ENCODE assay signal across 21 cellular contexts in genomic region chr1:7561936-7562728, GRCh38.
A peak's percentile ranks its signal among the peaks of the same experiment; 100 is the strongest.
DNase-seq lines count a peak whose midpoint lies in the region; ATAC-seq, FAIRE-seq and TF ChIP-seq lines count a peak whose summit lies in the region.
"Had no signal": no experiment of that assay in that cellular context is flagged by ENCODE, and none has a peak within 500 bp of the region (broad histone marks: within the 10 kb centered on the region; RNA-seq: fewer than 3 reads in every experiment).

No MANE protein-coding gene starts in this region.

- CTCF ChIA-PET in RWPE1 (lab: Yijun Ruan, JAX): no interaction called here
- CTCF ChIA-PET in activated CD4-positive, alpha-beta memory T cell treated with anti-CD3 and anti-CD28 coated beads for 36 hours (lab: Charles Lee): interaction anchor here (0.6 kb wide), 1 partner anchor 128 kb away, joined by 3 read pairs; no protein-coding TSS in a partner anchor

- no peak overlapping the region for H3K4me3 ChIP-seq in GM23338
- peak overlapping the region; percentile 41 for H3K4me3 ChIP-seq in Karpas-422 (ENCODE audit: low read length)
- no peak overlapping the region for H3K4me3 ChIP-seq in kidney (ENCODE audit: low read length in 2 of 2)
- H3K4me3 ChIP-seq in parathyroid adenoma (ENCODE audit: low read depth, low read length): no peak overlapping the region
- H3K4me3 ChIP-seq: MG63, SJCRH30 had no signal

- H3K4me3 Mint-ChIP-seq in GM23338: no peak overlapping the region
- H3K4me3 Mint-ChIP-seq in activated CD4-positive, alpha-beta memory T cell treated with anti-CD3 and anti-CD28 coated beads for 36 hours: no peak overlapping the region
- H3K4me3 Mint-ChIP-seq: CD4-positive, alpha-beta memory T cell; H9; HFFc6 had no signal

- peaks cover 2% of the 10 kb centered on the region; the same call in 1 of the 3 replicates for H3K4me1 Mint-ChIP-seq in GM23338
- H3K4me1 Mint-ChIP-seq in activated CD4-positive, alpha-beta memory T cell treated with anti-CD3 and anti-CD28 coated beads for 36 hours (ENCODE audit: low read depth): no peaks in the 10 kb centered on the region
- H3K4me1 Mint-ChIP-seq: CD4-positive, alpha-beta memory T cell had no signal

- TF ChIP-seq CTCF in GM23338 (conservative IDR thresholded peaks at IDR 0.05; ENCODE audit: low read depth in 2 of 2) (no peak), kidney (IDR thresholded peaks at IDR 0.05; ENCODE audit: borderline replicate concordance, extremely low read depth, insufficient read depth) (no peak), parathyroid adenoma (IDR thresholded peaks at IDR 0.05) (no peak), RWPE1 (conservative IDR thresholded peaks at IDR 0.05; ENCODE audit: low read depth) (no peak)

- peaks cover 8% of the 10 kb centered on the region for H3K27me3 Mint-ChIP-seq in GM23338 (ENCODE audit: insufficient read depth, low read depth, poor library complexity)
- peaks cover 2% of the 10 kb centered on the region for H3K27me3 Mint-ChIP-seq in activated CD4-positive, alpha-beta memory T cell treated with anti-CD3 and anti-CD28 coated beads for 36 hours

- no peak for DNase-seq in GM23338 (ENCODE audit: low spot score)
- peak; percentile 74 for DNase-seq in Karpas-422
- DNase-seq in kidney: peak; percentile 29
- no peak for DNase-seq in NOMO-1 treated with DMSO at 0.1 percent for 48 hours (lab: John Stamatoyannopoulos, UW; ENCODE audit: unreplicated experiment)
- DNase-seq in RWPE1 (ENCODE audit: low spot score): no peak
- no peak for DNase-seq in activated CD4-positive, alpha-beta memory T cell treated with anti-CD3 and anti-CD28 coated beads for 36 hours
- DNase-seq in ecto neural progenitor cell (ENCODE audit: low spot score): no peak
- DNase-seq: C1 segment of cervical spinal cord; Caco-2; CD4-positive, alpha-beta memory T cell; HFFc6; KBM-7; NCI-H1105 treated with DMSO at 0.1 percent for 48 hours; NCI-H2029; NCI-H226; NCI-H510A; SJCRH30 had no signal

- H3K27ac Mint-ChIP-seq in GM23338: peak overlapping the region; percentile 59; the same call in 1 of the 2 replicates
- no peak overlapping the region for H3K27ac Mint-ChIP-seq in activated CD4-positive, alpha-beta memory T cell treated with anti-CD3 and anti-CD28 coated beads for 36 hours
- H3K27ac Mint-ChIP-seq: CD4-positive, alpha-beta memory T cell; H9; HFFc6 had no signal

- intact Hi-C loops in kidney (cut with DNase I): no loop called here
- intact Hi-C loops in activated CD4-positive, alpha-beta memory T cell treated with anti-CD3 and anti-CD28 coated beads for 36 hours (cut with micrococcal nuclease): no loop called here

- H3K4me1 ChIP-seq in GM23338 (ENCODE audit: insufficient read depth) (no peaks in the 10 kb centered on the region), Karpas-422 (ENCODE audit: low read length) (peaks cover 65% of the 10 kb centered on the region), kidney (ENCODE audit: control insufficient read depth in 1 of 2, insufficient read depth in 1 of 2, low read depth in 1 of 2, low read length in 2 of 2) (peaks cover 0 to 2% of the 10 kb centered on the region in 2 donors), parathyroid adenoma (peaks cover 13% of the 10 kb centered on the region)
- H3K4me1 ChIP-seq: Caco-2 had no signal

- POLR2A ChIA-PET in RWPE1 (lab: Yijun Ruan, JAX; ENCODE audit: low non-redundant PET): no interaction called here
- POLR2A ChIA-PET in activated CD4-positive, alpha-beta memory T cell treated with anti-CD3 and anti-CD28 coated beads for 36 hours (lab: Charles Lee): no interaction called here

- H3K36me3 ChIP-seq in GM23338 (ENCODE audit: insufficient read depth) (no peaks in the 10 kb centered on the region), Karpas-422 (ENCODE audit: insufficient read depth, low read length) (no peaks in the 10 kb centered on the region), kidney (ENCODE audit: control insufficient read depth in 1 of 2, insufficient read depth in 2 of 2, low read length in 2 of 2) (no peaks in the 10 kb centered on the region), parathyroid adenoma (ENCODE audit: control insufficient read depth, insufficient read depth, low read length) (no peaks in the 10 kb centered on the region)
- H3K36me3 ChIP-seq: MG63, SJCRH30 had no signal

- no peak for FAIRE-seq in kidney (lab: Jason Lieb, UNC)
- FAIRE-seq: G401.6 had no signal

- H3K79me2 ChIP-seq in GM23338 (replicated peaks; ENCODE audit: insufficient read depth): no peaks in the 10 kb centered on the region
- H3K79me2 ChIP-seq in Karpas-422 (ENCODE audit: low read length): no peaks in the 10 kb centered on the region
- no peaks in the 10 kb centered on the region for H3K79me2 ChIP-seq in parathyroid adenoma

- H3K9me3 ChIP-seq in Karpas-422 (ENCODE audit: low read length): no peaks in the 10 kb centered on the region
- no peaks in the 10 kb centered on the region for H3K9me3 ChIP-seq in kidney (ENCODE audit: control insufficient read depth in 1 of 2, low read length in 2 of 2)
- no peaks in the 10 kb centered on the region for H3K9me3 ChIP-seq in parathyroid adenoma (ENCODE audit: control insufficient read depth, low read length)
- H3K9me3 ChIP-seq: Caco-2, MG63, SJCRH30 had no signal

- no peaks in the 10 kb centered on the region; the same call in 2 of the 3 replicates for H3K9me3 Mint-ChIP-seq in GM23338
- no peaks in the 10 kb centered on the region for H3K9me3 Mint-ChIP-seq in activated CD4-positive, alpha-beta memory T cell treated with anti-CD3 and anti-CD28 coated beads for 36 hours
- H3K9me3 Mint-ChIP-seq: CD4-positive, alpha-beta memory T cell; H9; HFFc6 had no signal

- no peaks in the 10 kb centered on the region for H4K20me1 ChIP-seq in GM23338 (replicated peaks; ENCODE audit: insufficient read depth)
- no peaks in the 10 kb centered on the region; the same call in 1 of the 2 replicates for H4K20me1 ChIP-seq in Karpas-422 (ENCODE audit: insufficient read depth, low read depth, low read length)

- H3K4me2 ChIP-seq in GM23338 (no peak overlapping the region), Karpas-422 (ENCODE audit: low read depth, low read length, poor library complexity, severe bottlenecking) (peak overlapping the region; percentile 68), parathyroid adenoma (ENCODE audit: low read length) (no peak overlapping the region)

- peak overlapping the region; percentile 28; the same call in 1 of the 2 replicates for H2AFZ ChIP-seq in GM23338
- no peak overlapping the region; the same call in 1 of the 2 replicates for H2AFZ ChIP-seq in Karpas-422 (ENCODE audit: low read length)
- H2AFZ ChIP-seq in parathyroid adenoma: peak overlapping the region; percentile 48

- H3K36me3 Mint-ChIP-seq in GM23338 (ENCODE audit: low read depth): no peaks in the 10 kb centered on the region; the same call in 2 of the 3 replicates
- H3K36me3 Mint-ChIP-seq in activated CD4-positive, alpha-beta memory T cell treated with anti-CD3 and anti-CD28 coated beads for 36 hours: no peaks in the 10 kb centered on the region
- H3K36me3 Mint-ChIP-seq: CD4-positive, alpha-beta memory T cell had no signal

- no peak for ATAC-seq in GM23338

- H3F3A ChIP-seq in GM23338 (replicated peaks; ENCODE audit: low read depth): no peaks in the 10 kb centered on the region

- H3K9me2 ChIP-seq in GM23338 (ENCODE audit: insufficient read depth): no peaks in the 10 kb centered on the region
- H3K9me2 ChIP-seq in Karpas-422 (replicated peaks; ENCODE audit: insufficient read depth, low read length): no peaks in the 10 kb centered on the region

- H3K27ac ChIP-seq in GM23338 (ENCODE audit: low read depth): no peak overlapping the region
- H3K27ac ChIP-seq in Karpas-422 (ENCODE audit: low read length): peak overlapping the region; percentile 48; the same call in 1 of the 2 replicates
- H3K27ac ChIP-seq in kidney (ENCODE audit: low read depth in 2 of 2, low read length in 2 of 2): no peak overlapping the region
- H3K27ac ChIP-seq in parathyroid adenoma: peak overlapping the region; percentile 71
- no peak overlapping the region for H3K27ac ChIP-seq in RWPE1
- H3K27ac ChIP-seq: SJCRH30 had no signal

- H3K27me3 ChIP-seq in GM23338 (ENCODE audit: insufficient read depth): no peaks in the 10 kb centered on the region
- H3K27me3 ChIP-seq in Karpas-422 (ENCODE audit: low read length): no peaks in the 10 kb centered on the region
- no peaks in the 10 kb centered on the region for H3K27me3 ChIP-seq in parathyroid adenoma (ENCODE audit: control insufficient read depth, insufficient read depth, low read length)
- H3K27me3 ChIP-seq: MG63 had no signal

- H3K9ac ChIP-seq in Karpas-422 (ENCODE audit: low read length) (peak overlapping the region; percentile 22; the same call in 1 of the 2 replicates), kidney (ENCODE audit: low read length in 2 of 2) (no peak overlapping the region), parathyroid adenoma (no peak overlapping the region)

Comparison
In these comparisons a context has a peak if more than half of its experiments do, and no peak if none do; other contexts are left out.
1. DNase-seq: peak in Karpas-422 (single experiment) and kidney (single experiment); none in GM23338 (single experiment), NOMO-1 treated with DMSO at 0.1 percent for 48 hours (single experiment), RWPE1 (single experiment), activated CD4-positive, alpha-beta memory T cell treated with anti-CD3 and anti-CD28 coated beads for 36 hours (single experiment) and ecto neural progenitor cell (single experiment).
2. H3K27ac ChIP-seq: peak in Karpas-422 (single experiment) and parathyroid adenoma (single experiment); none in GM23338 (single experiment), kidney (0 of 2) and RWPE1 (single experiment).